21 cellular contexts compared by ENCODE assay signal in genomic region chr15:29700296-29700695, GRCh38.
"Had no signal": no experiment of that assay in that cellular context is flagged by ENCODE, and none has a peak within 500 bp of the region (broad histone marks: within the 10 kb centered on the region; RNA-seq: fewer than 3 reads in every experiment).

No MANE protein-coding gene starts in this region.

- H3K9me3 Mint-ChIP-seq: activated CD4-positive, alpha-beta memory T cell treated with anti-CD3 and anti-CD28 coated beads, Interleukin-2, amount 10 ng/mL, durations not matched to agents 7 days and 5 days; activated naive CD4-positive, alpha-beta T cell treated with anti-CD3 and anti-CD28 coated beads for 36 hours; activated T-helper 17 cell treated with anti-CD3 and anti-CD28 coated beads, Interleukin-2, amount 50 U/mL, for 72 hours; T-cell had no signal

- H3K36me3 Mint-ChIP-seq: activated naive CD8-positive, alpha-beta T cell; T-cell had no signal

- H3K27ac ChIP-seq: cardiac muscle cell, SK-N-MC had no signal

- H3K4me3 ChIP-seq: cardiac muscle cell, SK-N-MC had no signal

- H3K4me1 Mint-ChIP-seq: activated CD4-positive, alpha-beta memory T cell treated with anti-CD3 and anti-CD28 coated beads, Interleukin-2, amount 10 ng/mL, durations not matched to agents 7 days and 5 days; activated CD4-positive, alpha-beta T cell treated with anti-CD3 and anti-CD28 coated beads for 36 hours; activated T-helper 17 cell treated with anti-CD3 and anti-CD28 coated beads, Interleukin-2, amount 50 U/mL, for 72 hours; brain; T-cell had no signal

- H3K27me3 ChIP-seq: cardiac muscle cell had no signal

- H3K27me3 Mint-ChIP-seq: brain had no signal

- H3K4me3 Mint-ChIP-seq: activated CD4-positive, alpha-beta memory T cell treated with anti-CD3 and anti-CD28 coated beads, Interleukin-2, amount 10 ng/mL, durations not matched to agents 7 days and 5 days; activated CD4-positive, alpha-beta T cell treated with anti-CD3 and anti-CD28 coated beads for 36 hours; activated naive CD4-positive, alpha-beta T cell treated with anti-CD3 and anti-CD28 coated beads for 36 hours; activated naive CD8-positive, alpha-beta T cell; activated T-helper 17 cell treated with anti-CD3 and anti-CD28 coated beads, Interleukin-2, amount 50 U/mL, for 72 hours; brain; T-cell had no signal

- H3K27ac Mint-ChIP-seq: activated CD4-positive, alpha-beta memory T cell treated with anti-CD3 and anti-CD28 coated beads, Interleukin-2, amount 10 ng/mL, durations not matched to agents 7 days and 5 days; activated CD4-positive, alpha-beta T cell treated with anti-CD3 and anti-CD28 coated beads for 36 hours; activated naive CD4-positive, alpha-beta T cell treated with anti-CD3 and anti-CD28 coated beads for 36 hours; activated naive CD8-positive, alpha-beta T cell; activated T-helper 17 cell treated with anti-CD3 and anti-CD28 coated beads, Interleukin-2, amount 50 U/mL, for 72 hours; brain; T-cell had no signal

- DNase-seq: activated CD4-positive, alpha-beta memory T cell treated with anti-CD3 and anti-CD28 coated beads, Interleukin-2, amount 10 ng/mL, durations not matched to agents 7 days and 5 days; activated CD4-positive, alpha-beta T cell treated with anti-CD3 and anti-CD28 coated beads for 36 hours; activated CD4-positive, alpha-beta T cell treated with anti-CD3 and anti-CD28 coated beads, Interleukin-2, amount 50 U/mL, for 1 hour; activated gamma-delta T cell; activated naive CD4-positive, alpha-beta T cell treated with anti-CD3 and anti-CD28 coated beads for 36 hours; activated T-cell treated with anti-CD3 and anti-CD28 coated beads for 4 hours; activated T-cell treated with anti-CD3 and anti-CD28 coated beads, Interleukin-2, amount 50 U/mL, for 48 hours; amygdala; MM.1S; NCI-H1105; NCI-H1436; NCI-H1694 treated with DMSO at 0.1 percent for 48 hours; NCI-H510A treated with DMSO at 0.1 percent for 48 hours; T-cell; T-helper 2 cell; T1000 had no signal

- ATAC-seq: activated CD4-positive, alpha-beta T cell treated with anti-CD3 and anti-CD28 coated beads for 36 hours; activated T-helper 17 cell treated with anti-CD3 and anti-CD28 coated beads, Interleukin-2, amount 50 U/mL, for 72 hours; T-cell had no signal
